ENCODE assay signal across 29 cellular contexts in the genomic region with DNA sequence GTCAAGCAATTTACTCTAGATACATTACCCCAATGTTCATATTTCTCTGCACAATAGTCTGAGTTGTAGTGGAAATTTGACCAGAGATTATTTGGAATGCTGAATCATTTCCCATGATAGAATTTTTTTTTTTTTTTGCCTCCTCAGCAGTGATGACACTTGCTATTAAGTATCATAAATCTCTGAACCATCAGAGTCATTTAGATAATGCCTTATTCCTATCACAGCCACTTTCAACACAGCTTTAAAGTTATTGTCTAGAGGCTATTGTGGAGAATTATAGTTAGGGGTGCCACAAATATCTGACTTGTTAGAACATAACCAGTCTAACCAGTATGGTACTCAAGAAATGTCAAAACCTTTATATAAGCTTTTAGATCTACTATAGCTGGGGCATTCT.
A peak's percentile ranks its signal among the peaks of the same experiment; 100 is the strongest.
DNase-seq lines count a peak whose midpoint lies in the region; ATAC-seq and TF ChIP-seq lines count a peak whose summit lies in the region.
"Had no signal": no experiment of that assay in that cellular context is flagged by ENCODE, and none has a peak within 500 bp of the region (broad histone marks: within the 10 kb centered on the region; RNA-seq: fewer than 3 reads in every experiment).

No MANE protein-coding gene starts in this region.

- H3K4me3 ChIP-seq in mammary epithelial cell (replicated peaks in 1 of 3; ENCODE audit: insufficient read depth in 1 of 3, low read depth in 2 of 3, low read length in 3 of 3) (no peak overlapping the region), breast epithelium (no peak overlapping the region), epithelial cell of esophagus (ENCODE audit: low read length) (no peak overlapping the region), left lung (no peak overlapping the region)
- H3K4me3 ChIP-seq: colonic mucosa, HAP-1, heart right ventricle, prostate gland, SJSA1 had no signal

- TF ChIP-seq POLR2A in breast epithelium (IDR thresholded peaks at IDR 0.05) = no peak

- H3K4me1 ChIP-seq in mammary epithelial cell (ENCODE audit: insufficient read depth, low read length) (no peaks in the 10 kb centered on the region), breast epithelium (no peaks in the 10 kb centered on the region), left lung (no peaks in the 10 kb centered on the region)
- H3K4me1 ChIP-seq: colonic mucosa, HAP-1, heart right ventricle, prostate gland, SJSA1 had no signal

- intact Hi-C loops in mammary epithelial cell (cut with micrococcal nuclease) (no loop called here), breast epithelium (cut with DNase I; ENCODE audit: low total_unique reads) (no loop called here), left lung (cut with DNase I) (no loop called here)

- BruUV-seq in mammary epithelial cell (replicated peaks; lab: Mats Ljungman, UMichigan) = no TSS peak

- no peak overlapping the region for H2AFZ ChIP-seq in mammary epithelial cell (ENCODE audit: low read depth, low read length)

- in situ Hi-C loops in mammary epithelial cell (cut with MboI; ENCODE audit: low sequenced_read_pairs in 2 of 2) = no loop called here

- no peak overlapping the region for H3K27ac ChIP-seq in mammary epithelial cell (ENCODE audit: insufficient read depth, low read depth, low read length)
- no peak overlapping the region for H3K27ac ChIP-seq in breast epithelium
- no peak overlapping the region for H3K27ac ChIP-seq in left lung
- H3K27ac ChIP-seq: colonic mucosa, heart right ventricle, prostate gland, SJSA1 had no signal

- no peak overlapping the region for H3K9ac ChIP-seq in mammary epithelial cell (ENCODE audit: insufficient read depth, low read length)

- H3K4me2 ChIP-seq in mammary epithelial cell (ENCODE audit: insufficient read depth, low read depth, low read length) = no peak overlapping the region

- dilution Hi-C loops in mammary epithelial cell (cut with HindIII; ENCODE audit: low sequenced_read_pairs) = no loop called here

- TF ChIP-seq CTCF in mammary epithelial cell (conservative IDR thresholded peaks at IDR 0.05 in 1 of 2, IDR thresholded peaks at IDR 0.05 in 1 of 2; ENCODE audit: extremely low read depth in 1 of 2, insufficient read depth in 1 of 2, low read depth in 1 of 2, low read length in 2 of 2) (no peak), breast epithelium (IDR thresholded peaks at IDR 0.05) (no peak), epithelial cell of esophagus (IDR thresholded peaks at IDR 0.05; ENCODE audit: insufficient read depth, low read depth, low read length, missing control alignments) (no peak), left lung (IDR thresholded peaks at IDR 0.05) (no peak)

- no peaks in the 10 kb centered on the region for H3K27me3 ChIP-seq in mammary epithelial cell (ENCODE audit: insufficient read depth, low read length)
- no peaks in the 10 kb centered on the region for H3K27me3 ChIP-seq in breast epithelium
- no peaks in the 10 kb centered on the region for H3K27me3 ChIP-seq in left lung
- H3K27me3 ChIP-seq: colonic mucosa, heart right ventricle, SJSA1 had no signal

- no peaks in the 10 kb centered on the region for H4K20me1 ChIP-seq in mammary epithelial cell (ENCODE audit: insufficient read depth, low read length)

- no peaks in the 10 kb centered on the region for H3K79me2 ChIP-seq in mammary epithelial cell (ENCODE audit: insufficient read depth, low read length)

- H3K9me3 ChIP-seq in mammary epithelial cell (replicated peaks; ENCODE audit: insufficient read depth, low read length) (no peaks in the 10 kb centered on the region), breast epithelium (no peaks in the 10 kb centered on the region), left lung (no peaks in the 10 kb centered on the region)
- H3K9me3 ChIP-seq: colonic mucosa, HAP-1, heart right ventricle, prostate gland, SJSA1 had no signal

- CTCF ChIA-PET in mammary epithelial cell (lab: Charles Lee; ENCODE audit: low non-redundant PET) = no interaction called here

- DNase-seq in mammary epithelial cell = peak; percentile 3
- no peak for DNase-seq in breast epithelium (ENCODE audit: low spot score in 2 of 2)
- DNase-seq in epithelial cell of esophagus (ENCODE audit: low read depth) = peak; percentile 53
- DNase-seq in left lung = no peak
- no peak for DNase-seq in NCI-H2171 treated with DMSO at 0.1 percent for 48 hours (lab: John Stamatoyannopoulos, UW)
- no peak for DNase-seq in NCI-H526 (lab: John Stamatoyannopoulos, UW)
- no peak for DNase-seq in hypothalamus (lab: John Stamatoyannopoulos, UW)
- no peak for DNase-seq in glomerular visceral epithelial cell (ENCODE audit: extremely low spot score)
- DNase-seq: 8988T; activated CD4-positive, alpha-beta memory T cell treated with anti-CD3 and anti-CD28 coated beads for 36 hours; activated CD8-positive, alpha-beta memory T cell treated with anti-CD3 and anti-CD28 coated beads, Interleukin-2, amount 50 U/mL, for 48 hours; activated naive CD4-positive, alpha-beta T cell treated with anti-CD3 and anti-CD28 coated beads, Interleukin-2, amount 50 U/mL, for 16 hours; Calu3; colonic mucosa; endodermal cell; heart right ventricle; left cardiac atrium; mesendoderm; NCI-H1105; NCI-H2029; NCI-H345; NCI-H774; stimulated activated CD4-positive, alpha-beta T cell treated with anti-CD3 and anti-CD28 coated beads, Interleukin-15, amount 100 ng/mL, for 24 hours; stimulated activated naive B cell treated with anti-CD40 and anti-IgM and Interleukin-4, amounts not matched to agents 10 μg/mL and 1 μg/mL and 100 μg/mL, for 72 hours had no signal

- H3K36me3 ChIP-seq in mammary epithelial cell (ENCODE audit: insufficient read depth, low read length) = no peaks in the 10 kb centered on the region
- no peaks in the 10 kb centered on the region for H3K36me3 ChIP-seq in breast epithelium
- peaks cover 0 to 3% of the 10 kb centered on the region in 2 donors for H3K36me3 ChIP-seq in left lung
- H3K36me3 ChIP-seq: colonic mucosa, HAP-1, prostate gland, SJSA1 had no signal

- peak; percentile 26 for ATAC-seq in left lung
- ATAC-seq: activated CD4-positive, CD25-positive, alpha-beta regulatory T cell treated with anti-CD3 and anti-CD28 coated beads, Interleukin-2, amount 50 U/mL, for 24 hours; activated T-helper 17 cell treated with anti-CD3 and anti-CD28 coated beads, Interleukin-2, amount 50 U/mL, for 72 hours; heart right ventricle; left cardiac atrium; stimulated activated naive B cell treated with anti-CD40 and anti-IgM and Interleukin-4, amounts not matched to agents 10 μg/mL and 1 μg/mL and 100 μg/mL, for 72 hours had no signal

Comparison
In these comparisons a context has a peak if more than half of its experiments do, and no peak if none do; other contexts are left out.
1. DNase-seq: peak in mammary epithelial cell (single experiment) and epithelial cell of esophagus (single experiment); none in breast epithelium (0 of 2), left lung (0 of 2), NCI-H2171 treated with DMSO at 0.1 percent for 48 hours (single experiment), NCI-H526 (0 of 2), hypothalamus (0 of 51) and glomerular visceral epithelial cell (single experiment).